Comparison of ENCODE assay signal across 11 cellular contexts in the genomic region with DNA sequence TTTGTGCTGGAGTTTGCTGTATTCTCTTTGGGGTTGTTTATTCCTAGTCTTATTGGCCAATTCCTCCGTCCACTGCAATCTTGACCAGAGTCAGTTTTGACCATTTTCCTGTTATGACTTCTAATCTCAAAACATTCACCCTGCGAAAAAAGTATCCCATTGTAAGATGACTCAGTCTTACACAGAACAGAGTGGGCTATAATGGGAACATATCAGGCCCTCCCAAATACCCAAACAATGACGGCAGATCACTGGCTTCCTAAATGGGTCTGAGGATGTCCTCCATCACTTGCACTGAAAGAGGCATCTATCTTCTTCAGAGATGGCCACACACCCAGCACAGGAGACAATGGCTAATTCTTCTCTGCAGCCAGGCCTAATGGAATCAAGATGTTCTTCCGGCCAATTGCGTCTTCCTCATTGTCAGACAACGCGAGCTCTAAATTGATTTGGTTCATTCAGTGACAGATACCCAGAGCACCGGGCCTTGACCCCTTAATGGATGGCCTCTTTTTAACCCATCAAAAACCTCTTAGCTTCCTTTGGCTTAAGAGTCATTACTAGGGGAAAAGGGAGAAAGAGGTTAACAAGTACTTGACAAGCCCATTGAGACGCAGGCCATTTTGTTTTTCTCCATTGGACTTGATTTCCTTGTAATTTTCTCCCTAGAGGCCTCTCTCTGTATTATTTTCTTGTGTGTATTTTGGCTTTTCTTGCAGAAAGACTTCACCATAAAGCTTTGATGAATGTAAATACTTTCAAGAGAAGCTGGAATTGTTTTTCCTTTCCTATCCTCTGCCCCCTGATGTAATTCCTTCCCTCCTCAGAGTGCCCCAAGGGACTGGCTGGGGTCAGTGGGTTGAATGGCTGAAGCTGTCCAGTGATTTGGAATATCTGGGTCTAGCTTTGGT.
A peak's percentile ranks its signal among the peaks of the same experiment; 100 is the strongest.
DNase-seq lines count a peak whose midpoint lies in the region; ATAC-seq and TF ChIP-seq lines count a peak whose summit lies in the region.
"Had no signal": no experiment of that assay in that cellular context is flagged by ENCODE, and none has a peak within 500 bp of the region (broad histone marks: within the 10 kb centered on the region; RNA-seq: fewer than 3 reads in every experiment).

No MANE protein-coding gene starts in this region.

- 31% methylated on average over 9 of the region's 9 CpGs for WGBS in SK-N-SH (ENCODE audit: low lambda C conversion rate)

- TF ChIP-seq RAD21 in SK-N-SH (IDR thresholded peaks at IDR 0.05; ENCODE audit: low read length), result no peak

- CTCF ChIA-PET in SK-N-SH (lab: Yijun Ruan, JAX), result interaction anchor here (1.2 kb wide), 1 partner anchor 57 kb away, joined by 3 read pairs; no protein-coding TSS in a partner anchor

- peaks cover 11% of the 10 kb centered on the region for H3K79me2 ChIP-seq in SK-N-SH (ENCODE audit: insufficient read depth)

- peak; percentile 61 to 97; a peak in 3 of 4 replicates for TF ChIP-seq EP300 in SK-N-SH (IDR thresholded peaks at IDR 0.05; ENCODE audit: borderline replicate concordance in 1 of 2, low read depth in 1 of 2, low read length in 1 of 2)

- H3K9me2 ChIP-seq in SK-N-SH, result no peaks in the 10 kb centered on the region

- TF ChIP-seq CTCF in SK-N-SH (IDR thresholded peaks at IDR 0.05), result no peak; the same call in 1 of the 2 replicates

- intact Hi-C loops in Right ventricle myocardium superior (cut with DNase I), result loop anchor here (10.0 kb wide), 1 partner anchor 58 kb away; no protein-coding TSS in a partner anchor

- no peak for ATAC-seq in Right ventricle myocardium superior (ENCODE audit: poor library complexity)
- no peak for ATAC-seq in HG03196 (IDR thresholded peaks at IDR 0.05; ENCODE audit: unreplicated experiment)
- no peak for ATAC-seq in HG02642 (IDR thresholded peaks at IDR 0.05; ENCODE audit: poor library complexity, unreplicated experiment)
- no peak for ATAC-seq in GM18873 (IDR thresholded peaks at IDR 0.05; ENCODE audit: low FRiP score, unreplicated experiment)

- H3K9ac ChIP-seq in SK-N-SH, result peak overlapping the region; percentile 38; the same call in 1 of the 2 replicates

- H3K27me3 ChIP-seq in SK-N-SH (ENCODE audit: insufficient read depth), result no peaks in the 10 kb centered on the region
- H3K27me3 ChIP-seq: suprapubic skin had no signal

- POLR2A ChIA-PET in SK-N-SH (lab: Yijun Ruan, JAX), result no interaction called here

- no peaks in the 10 kb centered on the region for H3K9me3 ChIP-seq in SK-N-SH
- H3K9me3 ChIP-seq: suprapubic skin had no signal

- DNase-seq in EH (ENCODE audit: low read depth) (peak; percentile 93), SK-N-SH (peak; percentile 53), Right ventricle myocardium superior (peak; percentile 54), skeletal muscle cell (ENCODE audit: low read depth) (peak; percentile 73), NCI-H2107 (lab: John Stamatoyannopoulos, UW) (no peak)
- DNase-seq: effector memory CD4-positive, alpha-beta T cell; NCI-H146 had no signal

- peak overlapping the region; percentile 58 to 96; a peak in 3 of 4 replicates for H3K27ac ChIP-seq in SK-N-SH (ENCODE audit: low read depth in 2 of 2, low read length in 1 of 2)

- H3K4me3 ChIP-seq in SK-N-SH (ENCODE audit: low read depth in 2 of 2, low read length in 1 of 2), result no peak overlapping the region
- H3K4me3 ChIP-seq in skeletal muscle cell (ENCODE audit: low read depth, low read length), result no peak overlapping the region

- peaks cover 12 to 46% of the 10 kb centered on the region in 2 experiments for H3K4me1 ChIP-seq in SK-N-SH (ENCODE audit: control insufficient read depth in 1 of 2, insufficient read depth in 2 of 2, low read depth in 1 of 2, low read length in 1 of 2)

- H4K20me1 ChIP-seq in SK-N-SH (ENCODE audit: insufficient read depth), result no peaks in the 10 kb centered on the region

- H3F3A ChIP-seq in SK-N-SH (replicated peaks; ENCODE audit: insufficient read depth), result peaks cover 69% of the 10 kb centered on the region

- H2AFZ ChIP-seq in SK-N-SH (ENCODE audit: low read depth), result no peak overlapping the region

- H3K4me2 ChIP-seq in SK-N-SH, result peak overlapping the region; percentile 39

- peaks cover 0 to 15% of the 10 kb centered on the region in 2 experiments for H3K36me3 ChIP-seq in SK-N-SH (replicated peaks in 1 of 2; ENCODE audit: control insufficient read depth in 1 of 2, insufficient read depth in 2 of 2, low read length in 1 of 2)
- H3K36me3 ChIP-seq: suprapubic skin had no signal

TF ChIP-seq in SK-N-SH, 30 proteins besides CTCF, POLR2A, EP300 and RAD21 (continues in another document):
- TF ChIP-seq FOXM1 (IDR thresholded peaks at IDR 0.05; ENCODE audit: low read depth), result peak; percentile 65; the same call in 1 of the 2 replicates
- no peak for TF ChIP-seq GATA2 (CRISPR knock-in tag; IDR thresholded peaks at IDR 0.05)
- TF ChIP-seq NRF1 (IDR thresholded peaks at IDR 0.05; ENCODE audit: low read depth, low read length), result no peak
- TF ChIP-seq SMC3 (IDR thresholded peaks at IDR 0.05; ENCODE audit: low read depth, low read length), result no peak
- TF ChIP-seq, protein P1, sequence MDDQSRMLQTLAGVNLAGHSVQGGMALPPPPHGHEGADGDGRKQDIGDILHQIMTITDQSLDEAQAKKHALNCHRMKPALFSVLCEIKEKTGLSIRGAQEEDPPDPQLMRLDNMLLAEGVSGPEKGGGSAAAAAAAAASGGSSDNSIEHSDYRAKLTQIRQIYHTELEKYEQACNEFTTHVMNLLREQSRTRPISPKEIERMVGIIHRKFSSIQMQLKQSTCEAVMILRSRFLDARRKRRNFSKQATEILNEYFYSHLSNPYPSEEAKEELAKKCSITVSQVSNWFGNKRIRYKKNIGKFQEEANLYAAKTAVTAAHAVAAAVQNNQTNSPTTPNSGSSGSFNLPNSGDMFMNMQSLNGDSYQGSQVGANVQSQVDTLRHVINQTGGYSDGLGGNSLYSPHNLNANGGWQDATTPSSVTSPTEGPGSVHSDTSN (IDR thresholded peaks at IDR 0.05), result peak; percentile 96
- TF ChIP-seq, protein P2, sequence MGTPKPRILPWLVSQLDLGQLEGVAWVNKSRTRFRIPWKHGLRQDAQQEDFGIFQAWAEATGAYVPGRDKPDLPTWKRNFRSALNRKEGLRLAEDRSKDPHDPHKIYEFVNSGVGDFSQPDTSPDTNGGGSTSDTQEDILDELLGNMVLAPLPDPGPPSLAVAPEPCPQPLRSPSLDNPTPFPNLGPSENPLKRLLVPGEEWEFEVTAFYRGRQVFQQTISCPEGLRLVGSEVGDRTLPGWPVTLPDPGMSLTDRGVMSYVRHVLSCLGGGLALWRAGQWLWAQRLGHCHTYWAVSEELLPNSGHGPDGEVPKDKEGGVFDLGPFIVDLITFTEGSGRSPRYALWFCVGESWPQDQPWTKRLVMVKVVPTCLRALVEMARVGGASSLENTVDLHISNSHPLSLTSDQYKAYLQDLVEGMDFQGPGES (IDR thresholded peaks at IDR 0.05; ENCODE audit: low read depth, low read length), result no peak
- TF ChIP-seq FOXJ3 (CRISPR knock-in tag; IDR thresholded peaks at IDR 0.05), result no peak
- TF ChIP-seq TAF1 (IDR thresholded peaks at IDR 0.05; ENCODE audit: borderline replicate concordance, low read depth, low read length), result no peak
- peak; percentile 81 for TF ChIP-seq YY1 (IDR thresholded peaks at IDR 0.05; ENCODE audit: low read depth)
- peak; percentile 98 for TF ChIP-seq TCF12 (IDR thresholded peaks at IDR 0.05)
- TF ChIP-seq RFX5 (IDR thresholded peaks at IDR 0.05; ENCODE audit: low read length), result no peak
- TF ChIP-seq, protein P3, sequence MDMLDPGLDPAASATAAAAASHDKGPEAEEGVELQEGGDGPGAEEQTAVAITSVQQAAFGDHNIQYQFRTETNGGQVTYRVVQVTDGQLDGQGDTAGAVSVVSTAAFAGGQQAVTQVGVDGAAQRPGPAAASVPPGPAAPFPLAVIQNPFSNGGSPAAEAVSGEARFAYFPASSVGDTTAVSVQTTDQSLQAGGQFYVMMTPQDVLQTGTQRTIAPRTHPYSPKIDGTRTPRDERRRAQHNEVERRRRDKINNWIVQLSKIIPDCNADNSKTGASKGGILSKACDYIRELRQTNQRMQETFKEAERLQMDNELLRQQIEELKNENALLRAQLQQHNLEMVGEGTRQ (IDR thresholded peaks at IDR 0.05; ENCODE audit: borderline replicate concordance, low read depth, low read length), result no peak
- peak; percentile 86 for TF ChIP-seq JUND (IDR thresholded peaks at IDR 0.05)
- no peak for TF ChIP-seq EZH2phosphoT487 (IDR thresholded peaks at IDR 0.05; ENCODE audit: borderline replicate concordance, low read depth)
- TF ChIP-seq, protein P4, sequence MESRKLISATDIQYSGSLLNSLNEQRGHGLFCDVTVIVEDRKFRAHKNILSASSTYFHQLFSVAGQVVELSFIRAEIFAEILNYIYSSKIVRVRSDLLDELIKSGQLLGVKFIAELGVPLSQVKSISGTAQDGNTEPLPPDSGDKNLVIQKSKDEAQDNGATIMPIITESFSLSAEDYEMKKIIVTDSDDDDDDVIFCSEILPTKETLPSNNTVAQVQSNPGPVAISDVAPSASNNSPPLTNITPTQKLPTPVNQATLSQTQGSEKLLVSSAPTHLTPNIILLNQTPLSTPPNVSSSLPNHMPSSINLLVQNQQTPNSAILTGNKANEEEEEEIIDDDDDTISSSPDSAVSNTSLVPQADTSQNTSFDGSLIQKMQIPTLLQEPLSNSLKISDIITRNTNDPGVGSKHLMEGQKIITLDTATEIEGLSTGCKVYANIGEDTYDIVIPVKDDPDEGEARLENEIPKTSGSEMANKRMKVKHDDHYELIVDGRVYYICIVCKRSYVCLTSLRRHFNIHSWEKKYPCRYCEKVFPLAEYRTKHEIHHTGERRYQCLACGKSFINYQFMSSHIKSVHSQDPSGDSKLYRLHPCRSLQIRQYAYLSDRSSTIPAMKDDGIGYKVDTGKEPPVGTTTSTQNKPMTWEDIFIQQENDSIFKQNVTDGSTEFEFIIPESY (IDR thresholded peaks at IDR 0.05; ENCODE audit: borderline replicate concordance, low read depth), result 0 out of 2 replicates have a peak, but pooled peaks have one; percentile 33
- TF ChIP-seq FOSL2 (IDR thresholded peaks at IDR 0.05; ENCODE audit: borderline replicate concordance, low read depth), result peak; percentile 91
- TF ChIP-seq ELF1 (IDR thresholded peaks at IDR 0.05), result peak; percentile 25; the same call in 1 of the 2 replicates
